Comparison of ENCODE assay signal across 20 cellular contexts in genomic region chr9:85417674-85418073, GRCh38.
DNase-seq lines count a peak whose midpoint lies in the region; ATAC-seq, FAIRE-seq and TF ChIP-seq lines count a peak whose summit lies in the region.
"Had no signal": no experiment of that assay in that cellular context is flagged by ENCODE, and none has a peak within 500 bp of the region (broad histone marks: within the 10 kb centered on the region; RNA-seq: fewer than 3 reads in every experiment).

No MANE protein-coding gene starts in this region.

- ATAC-seq in natural killer cell treated with Interleukin-12 subunit alpha and Interleukin-12 subunit beta and Interleukin-15 and Interleukin-18, amount 100 ng/mL, for 72 hours, result no peak
- ATAC-seq: GM23338, HCT116 had no signal

- H3K4me3 ChIP-seq in kidney (ENCODE audit: low read length in 2 of 2), result no peak overlapping the region
- H3K4me3 ChIP-seq: BLaER1, GM23338 had no signal

- no peak overlapping the region for H3K9ac ChIP-seq in kidney (ENCODE audit: low read length in 2 of 2)
- H3K9ac ChIP-seq: BLaER1 had no signal

- TF ChIP-seq CTCF in brain (conservative IDR thresholded peaks at IDR 0.05) (no peak), kidney (IDR thresholded peaks at IDR 0.05; ENCODE audit: borderline replicate concordance, extremely low read depth, insufficient read depth) (no peak)

- H3K9me3 Mint-ChIP-seq in brain, result peaks cover 0 to 11% (median 4%) of the 10 kb centered on the region in 5 experiments
- no peaks in the 10 kb centered on the region for H3K9me3 Mint-ChIP-seq in natural killer cell treated with Interleukin-12 subunit alpha and Interleukin-12 subunit beta and Interleukin-15 and Interleukin-18, amount 100 ng/mL, for 72 hours
- H3K9me3 Mint-ChIP-seq in activated naive CD8-positive, alpha-beta T cell treated with anti-CD3 and anti-CD28 coated beads for 36 hours, result no peaks in the 10 kb centered on the region
- H3K9me3 Mint-ChIP-seq: CD4-positive, alpha-beta T cell; CD8-positive, alpha-beta memory T cell had no signal

- no peaks in the 10 kb centered on the region for H3K36me3 Mint-ChIP-seq in brain
- no peaks in the 10 kb centered on the region for H3K36me3 Mint-ChIP-seq in natural killer cell treated with Interleukin-12 subunit alpha and Interleukin-12 subunit beta and Interleukin-15 and Interleukin-18, amount 100 ng/mL, for 72 hours
- H3K36me3 Mint-ChIP-seq in activated naive CD8-positive, alpha-beta T cell treated with anti-CD3 and anti-CD28 coated beads for 36 hours, result no peaks in the 10 kb centered on the region
- H3K36me3 Mint-ChIP-seq: CD14-positive monocyte had no signal

- H3K27ac ChIP-seq in kidney (ENCODE audit: low read depth in 2 of 2, low read length in 2 of 2), result peak overlapping the region; percentile 5 to 56
- H3K27ac ChIP-seq: BLaER1 had no signal

- intact Hi-C loops in kidney (cut with DNase I), result no loop called here

- DNase-seq in SK-N-DZ (ENCODE audit: low spot score) (peak; percentile 59), kidney (no peak), superior temporal gyrus (ENCODE audit: extremely low spot score) (peak; percentile 50), globus pallidus (ENCODE audit: low spot score) (no peak)
- DNase-seq in natural killer cell treated with Interleukin-12 subunit alpha and Interleukin-12 subunit beta and Interleukin-15 and Interleukin-18, amount 100 ng/mL, for 72 hours (ENCODE audit: low spot score), result no peak
- no peak for DNase-seq in activated naive CD8-positive, alpha-beta T cell treated with anti-CD3 and anti-CD28 coated beads for 36 hours
- DNase-seq: CD4-positive, alpha-beta T cell; CD8-positive, alpha-beta memory T cell; DMS 273 treated with DMSO at 0.1 percent for 48 hours; DMS79 treated with DMSO at 0.1 percent for 48 hours; GF-D8; H9 had no signal

- no peak overlapping the region for H3K4me3 Mint-ChIP-seq in brain
- H3K4me3 Mint-ChIP-seq in natural killer cell treated with Interleukin-12 subunit alpha and Interleukin-12 subunit beta and Interleukin-15 and Interleukin-18, amount 100 ng/mL, for 72 hours, result no peak overlapping the region
- no peak overlapping the region for H3K4me3 Mint-ChIP-seq in activated naive CD8-positive, alpha-beta T cell treated with anti-CD3 and anti-CD28 coated beads for 36 hours
- H3K4me3 Mint-ChIP-seq: CD14-positive monocyte; CD4-positive, alpha-beta T cell; CD8-positive, alpha-beta memory T cell; GM23338; H9 had no signal

- peaks cover 71% of the 10 kb centered on the region for H3K4me1 Mint-ChIP-seq in brain
- peaks cover 10 to 19% of the 10 kb centered on the region in 2 donors for H3K4me1 Mint-ChIP-seq in natural killer cell treated with Interleukin-12 subunit alpha and Interleukin-12 subunit beta and Interleukin-15 and Interleukin-18, amount 100 ng/mL, for 72 hours (ENCODE audit: low read depth in 2 of 2)
- peaks cover 6% of the 10 kb centered on the region for H3K4me1 Mint-ChIP-seq in activated naive CD8-positive, alpha-beta T cell treated with anti-CD3 and anti-CD28 coated beads for 36 hours
- H3K4me1 Mint-ChIP-seq: CD14-positive monocyte had no signal

- H3K27me3 Mint-ChIP-seq in brain, result no peaks in the 10 kb centered on the region
- peaks cover 11 to 14% of the 10 kb centered on the region in 2 donors for H3K27me3 Mint-ChIP-seq in natural killer cell treated with Interleukin-12 subunit alpha and Interleukin-12 subunit beta and Interleukin-15 and Interleukin-18, amount 100 ng/mL, for 72 hours
- H3K27me3 Mint-ChIP-seq in activated naive CD8-positive, alpha-beta T cell treated with anti-CD3 and anti-CD28 coated beads for 36 hours, result peaks cover 4% of the 10 kb centered on the region
- H3K27me3 Mint-ChIP-seq: CD4-positive, alpha-beta T cell; CD8-positive, alpha-beta memory T cell had no signal

- H3K9me3 ChIP-seq in kidney (ENCODE audit: control insufficient read depth in 1 of 2, low read length in 2 of 2), result no peaks in the 10 kb centered on the region
- H3K9me3 ChIP-seq: BLaER1 had no signal

- H3K4me1 ChIP-seq in kidney (ENCODE audit: control insufficient read depth in 1 of 2, insufficient read depth in 1 of 2, low read depth in 1 of 2, low read length in 2 of 2), result peaks cover 6 to 21% of the 10 kb centered on the region in 2 donors

- H3K36me3 ChIP-seq in kidney (ENCODE audit: control insufficient read depth in 1 of 2, insufficient read depth in 2 of 2, low read length in 2 of 2), result no peaks in the 10 kb centered on the region
- H3K36me3 ChIP-seq: BLaER1 had no signal

- no peak for FAIRE-seq in kidney (lab: Jason Lieb, UNC)
- FAIRE-seq: D721Med, GM12891, GM18507 had no signal

- H3K27ac Mint-ChIP-seq in brain, result peak overlapping the region in 3 of 5 experiments; percentile 12 to 48 (median 16)
- no peak overlapping the region for H3K27ac Mint-ChIP-seq in natural killer cell treated with Interleukin-12 subunit alpha and Interleukin-12 subunit beta and Interleukin-15 and Interleukin-18, amount 100 ng/mL, for 72 hours
- H3K27ac Mint-ChIP-seq in activated naive CD8-positive, alpha-beta T cell treated with anti-CD3 and anti-CD28 coated beads for 36 hours, result no peak overlapping the region
- H3K27ac Mint-ChIP-seq: CD14-positive monocyte; CD4-positive, alpha-beta T cell; GM23338; H9 had no signal

Comparison
In these comparisons a context has a peak if more than half of its experiments do, and no peak if none do; other contexts are left out.
1. DNase-seq: peak in SK-N-DZ (single experiment) and superior temporal gyrus (single experiment); none in kidney (single experiment), globus pallidus (single experiment), natural killer cell treated with Interleukin-12 subunit alpha and Interleukin-12 subunit beta and Interleukin-15 and Interleukin-18, amount 100 ng/mL, for 72 hours (single experiment) and activated naive CD8-positive, alpha-beta T cell treated with anti-CD3 and anti-CD28 coated beads for 36 hours (single experiment).
2. H3K27ac Mint-ChIP-seq: peak in brain (3 of 5); none in natural killer cell treated with Interleukin-12 subunit alpha and Interleukin-12 subunit beta and Interleukin-15 and Interleukin-18, amount 100 ng/mL, for 72 hours (0 of 2) and activated naive CD8-positive, alpha-beta T cell treated with anti-CD3 and anti-CD28 coated beads for 36 hours (single experiment).